14 cellular contexts compared by ENCODE assay signal in genomic region chr18:59008302-59008974, GRCh38.
A peak's percentile ranks its signal among the peaks of the same experiment; 100 is the strongest.
DNase-seq lines count a peak whose midpoint lies in the region; ATAC-seq, FAIRE-seq and TF ChIP-seq lines count a peak whose summit lies in the region.
"Had no signal": no experiment of that assay in that cellular context is flagged by ENCODE, and none has a peak within 500 bp of the region (broad histone marks: within the 10 kb centered on the region; RNA-seq: fewer than 3 reads in every experiment).

No MANE protein-coding gene starts in this region.

- no peak for FAIRE-seq in GM12891 (lab: Jason Lieb, UNC)

- H3K9me3 Mint-ChIP-seq in WTC11 = peaks cover 10% of the 10 kb centered on the region
- H3K9me3 Mint-ChIP-seq: central memory CD8-positive, alpha-beta T cell had no signal

- no peaks in the 10 kb centered on the region for H3K79me2 ChIP-seq in smooth muscle cell (ENCODE audit: low read depth)

- 16% methylated on average over 13 of the region's 13 CpGs for WGBS in smooth muscle cell (ENCODE audit: low lambda C conversion rate)

- H3K4me3 Mint-ChIP-seq in WTC11 (peak overlapping the region; percentile 14; the same call in 1 of the 2 replicates), T-helper 17 cell (no peak overlapping the region)
- H3K4me3 Mint-ChIP-seq: central memory CD8-positive, alpha-beta T cell; neural crest cell had no signal

- POLR2A ChIA-PET in WTC11 (lab: Charles Lee) = interaction anchor here (0.6 to 0.7 kb wide), 3 partner anchors 33 to 526 kb away, joined by 3 read pairs; no protein-coding TSS in a partner anchor

- H3F3A ChIP-seq in smooth muscle cell (ENCODE audit: low read depth) = peaks cover 19% of the 10 kb centered on the region

- H3K27ac ChIP-seq in foreskin keratinocyte (peak overlapping the region; percentile 43), smooth muscle cell (ENCODE audit: low read depth) (peak overlapping the region; percentile 88), tibial artery (no peak overlapping the region)
- H3K27ac ChIP-seq: upper lobe of right lung had no signal

- H3K36me3 ChIP-seq in smooth muscle cell (ENCODE audit: low read depth) = no peaks in the 10 kb centered on the region
- H3K36me3 ChIP-seq in tibial artery = no peaks in the 10 kb centered on the region
- H3K36me3 ChIP-seq: heart left ventricle, upper lobe of right lung had no signal

- TF ChIP-seq POLR2A in GM12891 (IDR thresholded peaks at IDR 0.05; ENCODE audit: low read depth, low read length) = no peak

- intact Hi-C loops in tibial artery (cut with DNase I; ENCODE audit: low total_unique reads) = no loop called here

- H3K27me3 Mint-ChIP-seq in WTC11 (ENCODE audit: low read depth) (no peaks in the 10 kb centered on the region; the same call in 1 of the 2 replicates), T-helper 17 cell (peaks cover 13% of the 10 kb centered on the region)

- TF ChIP-seq CTCF in WTC11 (IDR thresholded peaks at IDR 0.05) (no peak), foreskin keratinocyte (conservative IDR thresholded peaks at IDR 0.05) (peak; percentile 54), smooth muscle cell (IDR thresholded peaks at IDR 0.05; ENCODE audit: borderline replicate concordance, insufficient read depth, poor library complexity, severe bottlenecking) (no peak), tibial artery (IDR thresholded peaks at IDR 0.05) (no peak)

- ATAC-seq in WTC11 = peak; percentile 75
- ATAC-seq in foreskin keratinocyte = peak; percentile 96
- ATAC-seq in T-helper 17 cell = no peak
- ATAC-seq: heart left ventricle, upper lobe of right lung had no signal

- no peak overlapping the region for H2AFZ ChIP-seq in smooth muscle cell (ENCODE audit: low read depth)

- H3K4me1 Mint-ChIP-seq in WTC11 (peaks cover 26% of the 10 kb centered on the region), T-helper 17 cell (no peaks in the 10 kb centered on the region)
- H3K4me1 Mint-ChIP-seq: central memory CD8-positive, alpha-beta T cell had no signal

- no peaks in the 10 kb centered on the region for H3K27me3 ChIP-seq in foreskin keratinocyte
- H3K27me3 ChIP-seq in smooth muscle cell (ENCODE audit: low read depth) = no peaks in the 10 kb centered on the region
- H3K27me3 ChIP-seq in tibial artery = no peaks in the 10 kb centered on the region
- H3K27me3 ChIP-seq: heart left ventricle, upper lobe of right lung had no signal

- no peaks in the 10 kb centered on the region for H4K20me1 ChIP-seq in smooth muscle cell (ENCODE audit: low read depth)

- H3K9ac ChIP-seq in smooth muscle cell (ENCODE audit: low read depth) = peak overlapping the region; percentile 45

- H3K36me3 Mint-ChIP-seq in WTC11 (peaks cover 3% of the 10 kb centered on the region; the same call in 1 of the 2 replicates), T-helper 17 cell (ENCODE audit: low read depth) (peaks cover under 1% of the 10 kb centered on the region)

- peak overlapping the region; percentile 89 for H3K27ac Mint-ChIP-seq in WTC11
- no peak overlapping the region for H3K27ac Mint-ChIP-seq in T-helper 17 cell

- DNase-seq in NCI-H2171 treated with DMSO at 0.1 percent for 48 hours (lab: John Stamatoyannopoulos, UW) (peak; percentile 32), NCI-H2171 (lab: John Stamatoyannopoulos, UW) (no peak), WTC11 (ENCODE audit: low spot score) (no peak), foreskin keratinocyte (peak; percentile 97), smooth muscle cell (lab: John Stamatoyannopoulos, UW; ENCODE audit: unreplicated experiment) (no peak), T-helper 17 cell (no peak), GM12891 (ENCODE audit: insufficient read length, low spot score) (no peak), tibial artery (no peak)
- DNase-seq: activated T-cell treated with anti-CD3 and anti-CD28 coated beads for 4 hours; heart left ventricle; NK-92 treated with Interleukin-12 subunit alpha and Interleukin-12 subunit beta, amount 100 ng/mL, for 24 hours; upper lobe of right lung had no signal

- H3K4me2 ChIP-seq in smooth muscle cell = peak overlapping the region; percentile 49

- H3K9me3 ChIP-seq in smooth muscle cell (replicated peaks; ENCODE audit: low read depth) = no peaks in the 10 kb centered on the region
- H3K9me3 ChIP-seq in T-helper 17 cell (ENCODE audit: control insufficient read depth, low read length, poor library complexity, severe bottlenecking) = no peaks in the 10 kb centered on the region
- no peaks in the 10 kb centered on the region for H3K9me3 ChIP-seq in tibial artery
- H3K9me3 ChIP-seq: upper lobe of right lung had no signal

- no peak overlapping the region for H3K4me3 ChIP-seq in smooth muscle cell
- H3K4me3 ChIP-seq in tibial artery = no peak overlapping the region
- H3K4me3 ChIP-seq: heart left ventricle, upper lobe of right lung had no signal

- H3K4me1 ChIP-seq in foreskin keratinocyte (peaks cover 15% of the 10 kb centered on the region), smooth muscle cell (ENCODE audit: low read depth) (peaks cover 16% of the 10 kb centered on the region), tibial artery (peaks cover 0 to 38% (median 24%) of the 10 kb centered on the region in 4 donors)
- H3K4me1 ChIP-seq: upper lobe of right lung had no signal

- CTCF ChIA-PET in WTC11 (lab: Charles Lee) = interaction anchor here (0.6 to 1.4 kb wide), 9 partner anchors 35 to 245 kb away, joined by 3 to 5 read pairs (median 3); no protein-coding TSS in a partner anchor

TF ChIP-seq in WTC11, 78 proteins besides CTCF, POLR2A, EP300 and RAD21 (continues in another document):
- TF ChIP-seq ZNF317 (CRISPR knock-in tag; IDR thresholded peaks at IDR 0.05; ENCODE audit: borderline replicate concordance, low read depth) = no peak
- no peak for TF ChIP-seq NFE2L1 (CRISPR knock-in tag; IDR thresholded peaks at IDR 0.05)
- TF ChIP-seq ZBTB43 (CRISPR knock-in tag; IDR thresholded peaks at IDR 0.05) = no peak
- TF ChIP-seq NR1H2 (CRISPR knock-in tag; IDR thresholded peaks at IDR 0.05) = no peak
- no peak for TF ChIP-seq JAZF1 (CRISPR knock-in tag; IDR thresholded peaks at IDR 0.05)
- no peak for TF ChIP-seq ZNF121 (CRISPR knock-in tag; IDR thresholded peaks at IDR 0.05)
- no peak for TF ChIP-seq ZSCAN18 (CRISPR knock-in tag; IDR thresholded peaks at IDR 0.05)
- TF ChIP-seq CREB1 (CRISPR knock-in tag; IDR thresholded peaks at IDR 0.05) = no peak
- no peak for TF ChIP-seq RELA (CRISPR knock-in tag; IDR thresholded peaks at IDR 0.05; ENCODE audit: borderline replicate concordance)
- TF ChIP-seq SMAD4 (CRISPR knock-in tag; IDR thresholded peaks at IDR 0.05) = no peak

TF ChIP-seq in GM12891, 5 proteins besides CTCF, POLR2A, EP300 and RAD21:
- TF ChIP-seq TAF1 (IDR thresholded peaks at IDR 0.05; ENCODE audit: low read depth, low read length) (no peak), POLR2AphosphoS5 (IDR thresholded peaks at IDR 0.05; ENCODE audit: low read depth, low read length) (no peak), SPI1 (IDR thresholded peaks at IDR 0.05; ENCODE audit: low read depth, low read length) (no peak), POU2F2 (IDR thresholded peaks at IDR 0.05; ENCODE audit: low read depth, low read length) (no peak), PAX5 (IDR thresholded peaks at IDR 0.05; ENCODE audit: insufficient read depth, low read length, severe bottlenecking) (no peak)

Comparison
In these comparisons a context has a peak if more than half of its experiments do, and no peak if none do; other contexts are left out.
1. DNase-seq: peak in NCI-H2171 treated with DMSO at 0.1 percent for 48 hours (single experiment) and foreskin keratinocyte (2 of 2); none in NCI-H2171 (single experiment), WTC11 (single experiment), smooth muscle cell (single experiment), T-helper 17 cell (0 of 3), GM12891 (single experiment) and tibial artery (0 of 2).
2. H3K27ac ChIP-seq: peak in foreskin keratinocyte (single experiment) and smooth muscle cell (single experiment); none in tibial artery (0 of 2).